Comparison of ENCODE assay signal across 13 cellular contexts in genomic region chr5:156401802-156402201, GRCh38.
A peak's percentile ranks its signal among the peaks of the same experiment; 100 is the strongest.
DNase-seq lines count a peak whose midpoint lies in the region; ATAC-seq and TF ChIP-seq lines count a peak whose summit lies in the region.
"Had no signal": no experiment of that assay in that cellular context is flagged by ENCODE, and none has a peak within 500 bp of the region (broad histone marks: within the 10 kb centered on the region; RNA-seq: fewer than 3 reads in every experiment).

No MANE protein-coding gene starts in this region.

- H3K27me3 ChIP-seq in DOHH2 (ENCODE audit: control insufficient read depth, low read length), result peaks cover 2% of the 10 kb centered on the region; the same call in 1 of the 2 replicates

- H3K4me3 ChIP-seq in DOHH2 (ENCODE audit: low read length), result peak overlapping the region; percentile 32
- H3K4me3 ChIP-seq in coronary artery, result no peak overlapping the region

- no peaks in the 10 kb centered on the region for H3K79me2 ChIP-seq in DOHH2 (ENCODE audit: control insufficient read depth, low read length)

- TF ChIP-seq CTCF in DOHH2 (IDR thresholded peaks at IDR 0.05; ENCODE audit: low read depth, low read length, poor library complexity, severe bottlenecking) (no peak), coronary artery (IDR thresholded peaks at IDR 0.05) (no peak)

- H3K4me2 ChIP-seq in DOHH2 (ENCODE audit: low read length), result peak overlapping the region; percentile 49
- H3K4me2 ChIP-seq: SK-N-SH had no signal

- no peaks in the 10 kb centered on the region; the same call in 1 of the 2 replicates for H3K9me2 ChIP-seq in DOHH2 (replicated peaks; ENCODE audit: control insufficient read depth, low read length)
- H3K9me2 ChIP-seq: SK-N-SH had no signal

- H3K4me1 ChIP-seq in DOHH2 (ENCODE audit: control insufficient read depth, low read length), result peaks cover 14% of the 10 kb centered on the region

- no peaks in the 10 kb centered on the region for H4K20me1 ChIP-seq in DOHH2 (ENCODE audit: control insufficient read depth, insufficient read depth, low read depth, low read length)

- no peaks in the 10 kb centered on the region for H3K9me3 ChIP-seq in DOHH2 (ENCODE audit: control insufficient read depth, insufficient read depth, low read length)
- H3K9me3 ChIP-seq: SK-N-SH had no signal

- no peaks in the 10 kb centered on the region for H3K36me3 ChIP-seq in DOHH2 (ENCODE audit: control insufficient read depth, low read length)

- no peaks in the 10 kb centered on the region for H3F3A ChIP-seq in DOHH2 (ENCODE audit: control insufficient read depth, insufficient read depth)

- DNase-seq in NCI-H69 (lab: John Stamatoyannopoulos, UW) (peak; percentile 38), NCI-H1048 (lab: John Stamatoyannopoulos, UW) (no peak), SW480 (ENCODE audit: low spot score) (no peak), coronary artery (ENCODE audit: low spot score) (no peak), left lobe of liver (ENCODE audit: low spot score) (no peak)
- DNase-seq: activated naive CD4-positive, alpha-beta T cell; AML-193; NCI-H2081 treated with DMSO at 0.1 percent for 48 hours; SK-N-SH had no signal

- ATAC-seq in GM18868 (IDR thresholded peaks at IDR 0.05; ENCODE audit: unreplicated experiment), result peak; percentile 3
- peak; percentile 2 for ATAC-seq in HG02642 (IDR thresholded peaks at IDR 0.05; ENCODE audit: poor library complexity, unreplicated experiment)
- ATAC-seq in left lobe of liver, result no peak

- no peak overlapping the region for H3K27ac ChIP-seq in DOHH2 (ENCODE audit: low read depth, low read length)
- no peak overlapping the region for H3K27ac ChIP-seq in coronary artery
- H3K27ac ChIP-seq: parathyroid adenoma had no signal
